In genomic region chr1:104780470-104781078, GRCh38 we compare ENCODE assay signal across 8 cellular contexts.
A peak's percentile ranks its signal among the peaks of the same experiment; 100 is the strongest.
DNase-seq lines count a peak whose midpoint lies in the region; ATAC-seq and TF ChIP-seq lines count a peak whose summit lies in the region.

No MANE protein-coding gene starts in this region.

- H3K4me3 ChIP-seq in RWPE2 (ENCODE audit: severe bottlenecking), result no peak overlapping the region

- H3K9me3 ChIP-seq in RWPE2 (ENCODE audit: severe bottlenecking), result no peaks in the 10 kb centered on the region

- H3K36me3 ChIP-seq in RWPE2 (ENCODE audit: low read depth), result no peaks in the 10 kb centered on the region

- no peak overlapping the region for H3K4me3 Mint-ChIP-seq in activated T-helper 2 cell treated with anti-CD3 and anti-CD28 coated beads, Interferon-gamma antibody, Interleukin-2, Interleukin-4, amounts not matched to agents 10 μg/mL and 5 μg/mL and 100 μg/mL, durations not matched to agents 14 hours and 24 hours and 36 hours (ENCODE audit: low read depth)
- no peak overlapping the region for H3K4me3 Mint-ChIP-seq in activated T-helper 17 cell treated with anti-CD3 and anti-CD28 coated beads, Interleukin-2, amount 50 U/mL, for 72 hours

- no peaks in the 10 kb centered on the region for H3K27me3 ChIP-seq in RWPE2 (ENCODE audit: insufficient read depth, poor library complexity, severe bottlenecking)

- no peaks in the 10 kb centered on the region for H3K9me3 Mint-ChIP-seq in activated T-helper 2 cell treated with anti-CD3 and anti-CD28 coated beads, Interferon-gamma antibody, Interleukin-2, Interleukin-4, amounts not matched to agents 10 μg/mL and 5 μg/mL and 100 μg/mL, durations not matched to agents 14 hours and 24 hours and 36 hours
- H3K9me3 Mint-ChIP-seq in activated T-helper 17 cell treated with anti-CD3 and anti-CD28 coated beads, Interleukin-2, amount 50 U/mL, for 72 hours, result no peaks in the 10 kb centered on the region

- H3K27me3 Mint-ChIP-seq in activated T-helper 2 cell treated with anti-CD3 and anti-CD28 coated beads, Interferon-gamma antibody, Interleukin-2, Interleukin-4, amounts not matched to agents 10 μg/mL and 5 μg/mL and 100 μg/mL, durations not matched to agents 14 hours and 24 hours and 36 hours (ENCODE audit: low read depth), result no peaks in the 10 kb centered on the region
- H3K27me3 Mint-ChIP-seq in activated T-helper 17 cell treated with anti-CD3 and anti-CD28 coated beads, Interleukin-2, amount 50 U/mL, for 72 hours, result no peaks in the 10 kb centered on the region

- H3K4me1 Mint-ChIP-seq in activated T-helper 2 cell treated with anti-CD3 and anti-CD28 coated beads, Interferon-gamma antibody, Interleukin-2, Interleukin-4, amounts not matched to agents 10 μg/mL and 5 μg/mL and 100 μg/mL, durations not matched to agents 14 hours and 24 hours and 36 hours (ENCODE audit: low read depth), result no peaks in the 10 kb centered on the region
- H3K4me1 Mint-ChIP-seq in activated T-helper 17 cell treated with anti-CD3 and anti-CD28 coated beads, Interleukin-2, amount 50 U/mL, for 72 hours, result no peaks in the 10 kb centered on the region

- no peaks in the 10 kb centered on the region for H3K36me3 Mint-ChIP-seq in activated T-helper 2 cell treated with anti-CD3 and anti-CD28 coated beads, Interferon-gamma antibody, Interleukin-2, Interleukin-4, amounts not matched to agents 10 μg/mL and 5 μg/mL and 100 μg/mL, durations not matched to agents 14 hours and 24 hours and 36 hours (ENCODE audit: low read depth)
- no peaks in the 10 kb centered on the region for H3K36me3 Mint-ChIP-seq in activated T-helper 17 cell treated with anti-CD3 and anti-CD28 coated beads, Interleukin-2, amount 50 U/mL, for 72 hours (ENCODE audit: low read depth)

- no peaks in the 10 kb centered on the region for H3K4me1 ChIP-seq in RWPE2 (ENCODE audit: insufficient read depth, poor library complexity, severe bottlenecking)

- DNase-seq in DMS 273 treated with DMSO at 0.1 percent for 48 hours (lab: John Stamatoyannopoulos, UW) (peak; percentile 2), GM20000 (ENCODE audit: low spot score) (peak; percentile 56), M059J (ENCODE audit: low read depth) (peak; percentile 5), RWPE2 (ENCODE audit: low spot score) (no peak), foreskin melanocyte (peak; percentile 31), superior temporal gyrus (ENCODE audit: extremely low spot score) (peak; percentile 77)
- no peak for DNase-seq in activated T-helper 2 cell treated with anti-CD3 and anti-CD28 coated beads, Interferon-gamma antibody, Interleukin-2, Interleukin-4, amounts not matched to agents 10 μg/mL and 5 μg/mL and 100 μg/mL, durations not matched to agents 14 hours and 24 hours and 36 hours (ENCODE audit: low spot score)

- no peak overlapping the region for H3K27ac ChIP-seq in RWPE2 (ENCODE audit: poor library complexity, severe bottlenecking)

- intact Hi-C loops in activated T-helper 2 cell treated with anti-CD3 and anti-CD28 coated beads, Interferon-gamma antibody, Interleukin-2, Interleukin-4, amounts not matched to agents 10 μg/mL and 5 μg/mL and 100 μg/mL, durations not matched to agents 14 hours and 24 hours and 36 hours (cut with micrococcal nuclease), result no loop called here

- no peak for ATAC-seq in RWPE2 (ENCODE audit: low read depth)
- ATAC-seq in activated T-helper 17 cell treated with anti-CD3 and anti-CD28 coated beads, Interleukin-2, amount 50 U/mL, for 72 hours (replicated peaks), result no peak

- TF ChIP-seq CTCF in GM20000 (IDR thresholded peaks at IDR 0.05; ENCODE audit: extremely low read depth, missing control alignments) (peak; percentile 58), RWPE2 (IDR thresholded peaks at IDR 0.05; ENCODE audit: poor library complexity, severe bottlenecking) (peak; percentile 91)

- H3K27ac Mint-ChIP-seq in activated T-helper 2 cell treated with anti-CD3 and anti-CD28 coated beads, Interferon-gamma antibody, Interleukin-2, Interleukin-4, amounts not matched to agents 10 μg/mL and 5 μg/mL and 100 μg/mL, durations not matched to agents 14 hours and 24 hours and 36 hours, result no peak overlapping the region
- no peak overlapping the region for H3K27ac Mint-ChIP-seq in activated T-helper 17 cell treated with anti-CD3 and anti-CD28 coated beads, Interleukin-2, amount 50 U/mL, for 72 hours

Comparison
In these comparisons a context has a peak if more than half of its experiments do, and no peak if none do; other contexts are left out.
1. DNase-seq: peak in DMS 273 treated with DMSO at 0.1 percent for 48 hours (single experiment), GM20000 (single experiment), M059J (single experiment), foreskin melanocyte (single experiment) and superior temporal gyrus (single experiment); none in RWPE2 (single experiment) and activated T-helper 2 cell treated with anti-CD3 and anti-CD28 coated beads, Interferon-gamma antibody, Interleukin-2, Interleukin-4, amounts not matched to agents 10 μg/mL and 5 μg/mL and 100 μg/mL, durations not matched to agents 14 hours and 24 hours and 36 hours (single experiment).